1 cellular context compared by ENCODE assay signal in the genomic region with DNA sequence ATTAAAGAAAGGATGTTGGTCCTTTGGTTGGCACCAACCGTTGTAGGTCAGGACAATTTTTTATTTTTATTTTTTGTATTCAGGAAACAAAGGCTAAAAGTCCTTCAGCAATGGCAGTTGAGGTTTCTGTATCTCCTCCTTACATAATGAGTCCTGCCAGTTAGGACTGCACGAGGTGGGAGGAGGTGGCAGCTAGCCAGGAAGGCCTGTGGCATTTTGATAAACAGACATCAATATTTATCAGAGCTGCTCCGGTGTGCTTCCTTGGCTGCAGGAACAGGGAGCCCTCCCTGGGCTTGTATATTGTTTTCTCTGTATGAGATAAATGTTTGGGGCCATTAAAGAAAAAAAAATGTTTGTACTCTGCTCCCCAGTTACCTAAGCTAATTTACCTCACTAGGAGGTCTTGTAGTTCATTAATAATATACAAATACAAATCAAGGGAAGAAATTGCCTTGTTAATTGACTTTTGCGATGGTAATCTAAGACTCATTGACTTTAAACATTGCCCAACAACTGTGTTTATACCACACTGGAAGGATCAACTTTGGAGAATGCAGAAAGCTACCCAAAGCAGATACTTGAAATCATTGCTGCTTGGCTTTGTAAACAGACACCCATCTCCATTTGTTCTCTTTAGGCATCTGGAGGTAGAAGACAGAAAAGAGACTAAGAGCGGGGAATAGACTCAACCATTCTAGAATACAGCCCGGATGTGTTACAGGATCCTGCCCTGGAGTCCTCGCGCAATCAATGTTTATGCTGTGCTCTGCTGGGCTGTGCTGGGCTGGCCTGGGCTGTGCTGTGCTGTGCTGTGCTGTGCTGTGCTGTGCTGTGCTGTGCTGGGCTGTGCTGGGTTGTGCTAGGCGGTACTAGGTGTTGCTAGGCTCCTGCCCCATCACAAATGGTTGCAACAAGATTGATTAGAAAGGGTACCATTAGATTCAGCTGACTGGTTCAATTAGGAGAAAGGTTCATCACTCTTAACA.
TF ChIP-seq lines count a peak whose summit lies in the region.

No MANE protein-coding gene starts in this region.

TF ChIP-seq in K562, 482 proteins besides CTCF, POLR2A, EP300 and RAD21 (continued from another document):
- TF ChIP-seq, protein P1, sequence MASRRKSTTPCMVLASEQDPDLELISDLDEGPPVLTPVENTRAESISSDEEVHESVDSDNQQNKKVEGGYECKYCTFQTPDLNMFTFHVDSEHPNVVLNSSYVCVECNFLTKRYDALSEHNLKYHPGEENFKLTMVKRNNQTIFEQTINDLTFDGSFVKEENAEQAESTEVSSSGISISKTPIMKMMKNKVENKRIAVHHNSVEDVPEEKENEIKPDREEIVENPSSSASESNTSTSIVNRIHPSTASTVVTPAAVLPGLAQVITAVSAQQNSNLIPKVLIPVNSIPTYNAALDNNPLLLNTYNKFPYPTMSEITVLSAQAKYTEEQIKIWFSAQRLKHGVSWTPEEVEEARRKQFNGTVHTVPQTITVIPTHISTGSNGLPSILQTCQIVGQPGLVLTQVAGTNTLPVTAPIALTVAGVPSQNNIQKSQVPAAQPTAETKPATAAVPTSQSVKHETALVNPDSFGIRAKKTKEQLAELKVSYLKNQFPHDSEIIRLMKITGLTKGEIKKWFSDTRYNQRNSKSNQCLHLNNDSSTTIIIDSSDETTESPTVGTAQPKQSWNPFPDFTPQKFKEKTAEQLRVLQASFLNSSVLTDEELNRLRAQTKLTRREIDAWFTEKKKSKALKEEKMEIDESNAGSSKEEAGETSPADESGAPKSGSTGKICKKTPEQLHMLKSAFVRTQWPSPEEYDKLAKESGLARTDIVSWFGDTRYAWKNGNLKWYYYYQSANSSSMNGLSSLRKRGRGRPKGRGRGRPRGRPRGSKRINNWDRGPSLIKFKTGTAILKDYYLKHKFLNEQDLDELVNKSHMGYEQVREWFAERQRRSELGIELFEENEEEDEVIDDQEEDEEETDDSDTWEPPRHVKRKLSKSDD (conservative IDR thresholded peaks at IDR 0.05; ENCODE audit: low read length) = no peak
- TF ChIP-seq, protein P2, sequence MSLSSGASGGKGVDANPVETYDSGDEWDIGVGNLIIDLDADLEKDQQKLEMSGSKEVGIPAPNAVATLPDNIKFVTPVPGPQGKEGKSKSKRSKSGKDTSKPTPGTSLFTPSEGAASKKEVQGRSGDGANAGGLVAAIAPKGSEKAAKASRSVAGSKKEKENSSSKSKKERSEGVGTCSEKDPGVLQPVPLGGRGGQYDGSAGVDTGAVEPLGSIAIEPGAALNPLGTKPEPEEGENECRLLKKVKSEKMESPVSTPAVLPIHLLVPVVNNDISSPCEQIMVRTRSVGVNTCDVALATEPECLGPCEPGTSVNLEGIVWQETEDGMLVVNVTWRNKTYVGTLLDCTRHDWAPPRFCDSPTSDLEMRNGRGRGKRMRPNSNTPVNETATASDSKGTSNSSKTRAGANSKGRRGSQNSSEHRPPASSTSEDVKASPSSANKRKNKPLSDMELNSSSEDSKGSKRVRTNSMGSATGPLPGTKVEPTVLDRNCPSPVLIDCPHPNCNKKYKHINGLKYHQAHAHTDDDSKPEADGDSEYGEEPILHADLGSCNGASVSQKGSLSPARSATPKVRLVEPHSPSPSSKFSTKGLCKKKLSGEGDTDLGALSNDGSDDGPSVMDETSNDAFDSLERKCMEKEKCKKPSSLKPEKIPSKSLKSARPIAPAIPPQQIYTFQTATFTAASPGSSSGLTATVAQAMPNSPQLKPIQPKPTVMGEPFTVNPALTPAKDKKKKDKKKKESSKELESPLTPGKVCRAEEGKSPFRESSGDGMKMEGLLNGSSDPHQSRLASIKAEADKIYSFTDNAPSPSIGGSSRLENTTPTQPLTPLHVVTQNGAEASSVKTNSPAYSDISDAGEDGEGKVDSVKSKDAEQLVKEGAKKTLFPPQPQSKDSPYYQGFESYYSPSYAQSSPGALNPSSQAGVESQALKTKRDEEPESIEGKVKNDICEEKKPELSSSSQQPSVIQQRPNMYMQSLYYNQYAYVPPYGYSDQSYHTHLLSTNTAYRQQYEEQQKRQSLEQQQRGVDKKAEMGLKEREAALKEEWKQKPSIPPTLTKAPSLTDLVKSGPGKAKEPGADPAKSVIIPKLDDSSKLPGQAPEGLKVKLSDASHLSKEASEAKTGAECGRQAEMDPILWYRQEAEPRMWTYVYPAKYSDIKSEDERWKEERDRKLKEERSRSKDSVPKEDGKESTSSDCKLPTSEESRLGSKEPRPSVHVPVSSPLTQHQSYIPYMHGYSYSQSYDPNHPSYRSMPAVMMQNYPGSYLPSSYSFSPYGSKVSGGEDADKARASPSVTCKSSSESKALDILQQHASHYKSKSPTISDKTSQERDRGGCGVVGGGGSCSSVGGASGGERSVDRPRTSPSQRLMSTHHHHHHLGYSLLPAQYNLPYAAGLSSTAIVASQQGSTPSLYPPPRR (CRISPR knock-in tag; IDR thresholded peaks at IDR 0.05; ENCODE audit: borderline replicate concordance) = no peak
- TF ChIP-seq ZNF146 (CRISPR knock-in tag; IDR thresholded peaks at IDR 0.05; ENCODE audit: unreplicated experiment) = no peak
- TF ChIP-seq FOXJ3 (CRISPR knock-in tag; IDR thresholded peaks at IDR 0.05) = no peak
- TF ChIP-seq ZNF24 (IDR thresholded peaks at IDR 0.05) = no peak
- no peak for TF ChIP-seq NFATC3 (IDR thresholded peaks at IDR 0.05)
- no peak for TF ChIP-seq KAT8 (IDR thresholded peaks at IDR 0.05; ENCODE audit: low read depth)
- TF ChIP-seq, protein P3, sequence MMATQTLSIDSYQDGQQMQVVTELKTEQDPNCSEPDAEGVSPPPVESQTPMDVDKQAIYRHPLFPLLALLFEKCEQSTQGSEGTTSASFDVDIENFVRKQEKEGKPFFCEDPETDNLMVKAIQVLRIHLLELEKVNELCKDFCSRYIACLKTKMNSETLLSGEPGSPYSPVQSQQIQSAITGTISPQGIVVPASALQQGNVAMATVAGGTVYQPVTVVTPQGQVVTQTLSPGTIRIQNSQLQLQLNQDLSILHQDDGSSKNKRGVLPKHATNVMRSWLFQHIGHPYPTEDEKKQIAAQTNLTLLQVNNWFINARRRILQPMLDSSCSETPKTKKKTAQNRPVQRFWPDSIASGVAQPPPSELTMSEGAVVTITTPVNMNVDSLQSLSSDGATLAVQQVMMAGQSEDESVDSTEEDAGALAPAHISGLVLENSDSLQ (IDR thresholded peaks at IDR 0.05) = peak; percentile 36; the same call in 1 of the 2 replicates
- peak; percentile 71 for TF ChIP-seq MYC (IDR thresholded peaks at IDR 0.05; ENCODE audit: low read depth, low read length)
- TF ChIP-seq MYC (CRISPR knock-in tag; IDR thresholded peaks at IDR 0.05; ENCODE audit: borderline replicate concordance, low read depth) = no peak
- no peak for TF ChIP-seq ZNF780A (CRISPR knock-in tag; IDR thresholded peaks at IDR 0.05)
- TF ChIP-seq CLOCK (CRISPR knock-in tag; IDR thresholded peaks at IDR 0.05; ENCODE audit: borderline replicate concordance) = no peak
- no peak for TF ChIP-seq CGGBP1 (CRISPR knock-in tag; IDR thresholded peaks at IDR 0.05)
- no peak for TF ChIP-seq KHSRP (IDR thresholded peaks at IDR 0.05)
- no peak for TF ChIP-seq CBX8 (IDR thresholded peaks at IDR 0.05; ENCODE audit: borderline replicate concordance, extremely low read depth, low read depth, low read length, poor library complexity, severe bottlenecking)
- TF ChIP-seq ZNF253 (CRISPR knock-in tag; conservative IDR thresholded peaks at IDR 0.05) = no peak
- TF ChIP-seq RBM17 (IDR thresholded peaks at IDR 0.05; ENCODE audit: borderline replicate concordance, low read depth, low read length) = no peak
- no peak for TF ChIP-seq STAT6 (CRISPR knock-in tag; IDR thresholded peaks at IDR 0.05)
- 0 out of 2 replicates have a peak, but pooled peaks have one; percentile 27 for TF ChIP-seq TCF7 (IDR thresholded peaks at IDR 0.05; ENCODE audit: borderline replicate concordance)
- no peak for TF ChIP-seq TARDBP (IDR thresholded peaks at IDR 0.05)
- no peak for TF ChIP-seq GTF2F1 (IDR thresholded peaks at IDR 0.05; ENCODE audit: low read depth, low read length)
